Comparison of ENCODE assay signal across 1 cellular context in the genomic region with DNA sequence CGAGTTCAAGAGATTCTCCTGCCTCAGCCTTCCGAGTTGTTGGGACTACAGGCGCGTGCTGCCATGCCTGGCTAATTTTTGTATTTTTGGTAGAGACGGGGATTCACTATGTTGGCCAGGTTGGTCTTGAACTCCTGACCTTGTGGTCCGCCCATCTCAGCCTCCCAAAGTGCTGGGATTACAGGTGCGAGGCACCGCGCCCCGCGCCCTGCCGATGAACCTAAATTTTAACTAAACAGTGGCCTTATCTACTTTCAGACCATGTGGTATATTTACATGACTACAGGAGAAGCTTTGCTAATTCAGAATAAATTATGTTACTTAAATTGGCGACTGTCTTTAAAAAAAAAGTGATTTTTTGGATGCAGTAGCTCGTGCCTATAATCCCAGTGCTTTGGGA.
TF ChIP-seq lines count a peak whose summit lies in the region.

No MANE protein-coding gene starts in this region.

TF ChIP-seq in WTC11, 78 proteins besides CTCF, POLR2A, EP300 and RAD21 (continued from another document):
- TF ChIP-seq, protein P1, sequence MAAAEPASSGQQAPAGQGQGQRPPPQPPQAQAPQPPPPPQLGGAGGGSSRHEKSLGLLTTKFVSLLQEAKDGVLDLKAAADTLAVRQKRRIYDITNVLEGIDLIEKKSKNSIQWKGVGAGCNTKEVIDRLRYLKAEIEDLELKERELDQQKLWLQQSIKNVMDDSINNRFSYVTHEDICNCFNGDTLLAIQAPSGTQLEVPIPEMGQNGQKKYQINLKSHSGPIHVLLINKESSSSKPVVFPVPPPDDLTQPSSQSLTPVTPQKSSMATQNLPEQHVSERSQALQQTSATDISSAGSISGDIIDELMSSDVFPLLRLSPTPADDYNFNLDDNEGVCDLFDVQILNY (CRISPR knock-in tag; IDR thresholded peaks at IDR 0.05) = no peak
- TF ChIP-seq TEAD4 (CRISPR knock-in tag; IDR thresholded peaks at IDR 0.05) (no peak), TEAD1 (CRISPR knock-in tag; IDR thresholded peaks at IDR 0.05) (no peak), JUN (CRISPR knock-in tag; IDR thresholded peaks at IDR 0.05) (no peak)
